23 cellular contexts compared by ENCODE assay signal in genomic region chr1:12165342-12165741, GRCh38.
"Had no signal": no experiment of that assay in that cellular context is flagged by ENCODE, and none has a peak within 500 bp of the region (broad histone marks: within the 10 kb centered on the region; RNA-seq: fewer than 3 reads in every experiment).

No MANE protein-coding gene starts in this region.

- H3K36me3 ChIP-seq: transverse colon, uterus had no signal

- H3K27me3 ChIP-seq: transverse colon, uterus had no signal

- H3K27ac Mint-ChIP-seq: activated naive CD8-positive, alpha-beta T cell treated with anti-CD3 and anti-CD28 coated beads for 36 hours; nephron progenitor cell had no signal

- H3K27ac ChIP-seq: heart right ventricle, transverse colon, uterus, VCaP had no signal

- DNase-seq: activated CD4-positive, alpha-beta T cell treated with anti-CD3 and anti-CD28 coated beads, Interleukin-2, amount 10 ng/mL, durations not matched to agents 24 days and 14 days; activated CD8-positive, alpha-beta T cell treated with anti-CD3 and anti-CD28 coated beads, Interleukin-2, amount 10 ng/mL, durations not matched to agents 7 days and 5 days; activated naive CD4-positive, alpha-beta T cell; activated naive CD8-positive, alpha-beta T cell treated with anti-CD3 and anti-CD28 coated beads for 36 hours; activated T-cell treated with anti-CD3 and anti-CD28 coated beads, Interleukin-2, amount 50 U/mL, for 1 hour; foreskin fibroblast; heart right ventricle; islet precursor cell; left colon; mesendoderm; mucosa of descending colon; nephron progenitor cell; occipital lobe; small intestine; stimulated activated CD4-positive, alpha-beta T cell treated with anti-CD3 and anti-CD28 coated beads, Interleukin-2, amount 100 ng/mL, for 24 hours; stimulated activated naive B cell treated with anti-CD40 and anti-IgM and Interleukin-4, amounts not matched to agents 10 μg/mL and 1 μg/mL and 100 μg/mL, for 72 hours; transverse colon; uterus had no signal

- FAIRE-seq: astrocyte, small intestine had no signal

- ATAC-seq: activated CD4-positive, CD25-positive, alpha-beta regulatory T cell treated with anti-CD3 and anti-CD28 coated beads, Interleukin-2, amount 50 U/mL, for 24 hours; activated CD8-positive, alpha-beta T cell treated with anti-CD3 and anti-CD28 coated beads, Interleukin-2, amount 10 ng/mL, durations not matched to agents 7 days and 5 days; heart right ventricle; left colon; mucosa of descending colon; sciatic nerve; stimulated activated naive B cell treated with anti-CD40 and anti-IgM and Interleukin-4, amounts not matched to agents 10 μg/mL and 1 μg/mL and 100 μg/mL, for 72 hours had no signal

- H3K9me3 Mint-ChIP-seq: activated CD4-positive, alpha-beta T cell treated with anti-CD3 and anti-CD28 coated beads, Interleukin-2, amount 10 ng/mL, durations not matched to agents 24 days and 14 days; activated naive CD8-positive, alpha-beta T cell treated with anti-CD3 and anti-CD28 coated beads for 36 hours; activated T-helper 2 cell treated with anti-CD3 and anti-CD28 coated beads, Interferon-gamma antibody, Interleukin-2, Interleukin-4, amounts not matched to agents 10 μg/mL and 5 μg/mL and 100 μg/mL, durations not matched to agents 14 hours and 24 hours and 36 hours; nephron progenitor cell; stimulated activated naive B cell treated with anti-CD40 and anti-IgM and Interleukin-4, amounts not matched to agents 10 μg/mL and 1 μg/mL and 100 μg/mL, for 72 hours had no signal

- H3K4me3 ChIP-seq: heart right ventricle, mucosa of descending colon, transverse colon, uterus had no signal

- H3K27me3 Mint-ChIP-seq: activated CD4-positive, alpha-beta T cell treated with anti-CD3 and anti-CD28 coated beads, Interleukin-2, amount 10 ng/mL, durations not matched to agents 24 days and 14 days; activated naive CD8-positive, alpha-beta T cell treated with anti-CD3 and anti-CD28 coated beads for 36 hours; stimulated activated naive B cell treated with anti-CD40 and anti-IgM and Interleukin-4, amounts not matched to agents 10 μg/mL and 1 μg/mL and 100 μg/mL, for 72 hours had no signal

- H3K9me3 ChIP-seq: heart right ventricle, mucosa of descending colon, transverse colon, uterus had no signal
